21 cellular contexts compared by ENCODE assay signal in the genomic region with DNA sequence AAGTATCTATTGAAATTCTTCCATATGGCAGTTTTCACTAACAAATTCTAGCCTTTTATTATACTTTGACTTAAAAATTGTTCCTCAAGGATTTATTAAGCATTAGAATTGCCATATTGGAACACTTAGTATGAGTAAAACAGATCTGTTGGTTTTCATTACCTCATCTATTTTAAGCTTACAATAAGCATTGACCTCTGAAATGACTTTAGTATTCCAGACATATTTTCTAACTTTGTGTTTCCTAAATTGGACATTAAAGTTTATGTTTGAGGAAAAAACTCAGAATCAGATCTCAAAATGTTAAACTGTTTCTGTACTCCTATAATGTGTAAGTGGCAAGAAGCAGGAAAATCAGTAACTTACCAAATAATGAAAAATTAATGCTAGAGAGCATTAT. TPM values are rescaled to one million over a fixed set of nuclear protein-coding genes. Genes with fewer than 3 reads are reported as not detected.
DNase-seq lines count a peak whose midpoint lies in the region; FAIRE-seq and TF ChIP-seq lines count a peak whose summit lies in the region.
"Had no signal": no experiment of that assay in that cellular context is flagged by ENCODE, and none has a peak within 500 bp of the region (broad histone marks: within the 10 kb centered on the region; RNA-seq: fewer than 3 reads in every experiment).

No MANE protein-coding gene starts in this region.

- TF ChIP-seq CTCF in astrocyte (IDR thresholded peaks at IDR 0.05; ENCODE audit: insufficient read depth, low read depth, low read length), result no peak
- no peak for TF ChIP-seq CTCF in fibroblast of lung (conservative IDR thresholded peaks at IDR 0.05 in 1 of 2, IDR thresholded peaks at IDR 0.05 in 1 of 2; ENCODE audit: low read depth in 1 of 2, low read length in 2 of 2)
- no peak for TF ChIP-seq CTCF in osteocyte (IDR thresholded peaks at IDR 0.05)
- no peak for TF ChIP-seq CTCF in thyroid gland (IDR thresholded peaks at IDR 0.05)

- H3K4me2 ChIP-seq in astrocyte (ENCODE audit: low read length) (no peak overlapping the region), fibroblast of lung (ENCODE audit: extremely low read depth, insufficient read depth, low read length) (no peak overlapping the region)
- H3K4me2 ChIP-seq: BLaER1 treated with 17β-estradiol and CSF1 and Interleukin-3, amounts not matched to agents 10 nM and 100 nM; GM23338 had no signal

- no peaks in the 10 kb centered on the region for H3K9me3 ChIP-seq in astrocyte (ENCODE audit: insufficient read depth, low read depth, low read length)
- no peaks in the 10 kb centered on the region for H3K9me3 ChIP-seq in fibroblast of lung (ENCODE audit: control insufficient read depth, insufficient read depth, low read depth, low read length)
- H3K9me3 ChIP-seq in thyroid gland, result no peaks in the 10 kb centered on the region
- H3K9me3 ChIP-seq: Caco-2 had no signal

- H3K27me3 Mint-ChIP-seq in astrocyte (ENCODE audit: low read depth, unreplicated experiment) (no peaks in the 10 kb centered on the region), osteocyte (ENCODE audit: unreplicated experiment) (no peaks in the 10 kb centered on the region)
- H3K27me3 Mint-ChIP-seq: CD4-positive, alpha-beta memory T cell had no signal

- H3K36me3 ChIP-seq in astrocyte (ENCODE audit: insufficient read depth, low read length), result peaks cover 15% of the 10 kb centered on the region
- no peaks in the 10 kb centered on the region for H3K36me3 ChIP-seq in fibroblast of lung (ENCODE audit: control insufficient read depth, insufficient read depth, low read length)
- H3K36me3 ChIP-seq in thyroid gland, result peaks cover 0 to 6% of the 10 kb centered on the region in 2 donors

- intact Hi-C loops in thyroid gland (cut with DNase I) (no loop called here), head of caudate nucleus (cut with DNase I) (no loop called here)

- H3K4me1 Mint-ChIP-seq in astrocyte (ENCODE audit: low read depth, unreplicated experiment), result peaks cover 11% of the 10 kb centered on the region
- peaks cover 11% of the 10 kb centered on the region for H3K4me1 Mint-ChIP-seq in osteocyte (ENCODE audit: unreplicated experiment)
- H3K4me1 Mint-ChIP-seq: CD4-positive, alpha-beta memory T cell; GM23338 had no signal

- peaks cover 10% of the 10 kb centered on the region for H3K36me3 Mint-ChIP-seq in astrocyte (ENCODE audit: low read depth, unreplicated experiment)
- peaks cover 26% of the 10 kb centered on the region for H3K36me3 Mint-ChIP-seq in osteocyte (ENCODE audit: unreplicated experiment)

- DNase-seq in EH (ENCODE audit: low read depth) (peak; percentile 44), astrocyte (ENCODE audit: low read depth) (no peak), fibroblast of lung (ENCODE audit: low read depth in 2 of 2) (peak; percentile 16 to 21), osteocyte (ENCODE audit: extremely low spot score, unreplicated experiment) (no peak), thyroid gland (no peak), head of caudate nucleus (no peak), GM12891 (ENCODE audit: insufficient read length, low spot score) (no peak)
- DNase-seq: Caco-2; CD4-positive, alpha-beta memory T cell; DMS 273 treated with DMSO at 0.1 percent for 48 hours; DMS79 treated with DMSO at 0.1 percent for 48 hours; KG1; NCI-H1092 treated with DMSO at 0.1 percent for 48 hours; NCI-H1436 treated with DMSO at 0.1 percent for 48 hours; NCI-H1930; SHP77 treated with DMSO at 0.1 percent for 48 hours had no signal

- H3K9me3 Mint-ChIP-seq in astrocyte (ENCODE audit: unreplicated experiment) (no peaks in the 10 kb centered on the region), osteocyte (ENCODE audit: unreplicated experiment) (no peaks in the 10 kb centered on the region)
- H3K9me3 Mint-ChIP-seq: GM23338 had no signal

- FAIRE-seq in astrocyte (lab: Jason Lieb, UNC) (peak; percentile 67), GM12891 (lab: Jason Lieb, UNC) (no peak)

- H3K27ac Mint-ChIP-seq in astrocyte (ENCODE audit: unreplicated experiment) (no peak overlapping the region), osteocyte (ENCODE audit: unreplicated experiment) (peak overlapping the region; percentile 58)
- H3K27ac Mint-ChIP-seq: CD4-positive, alpha-beta memory T cell; GM23338 had no signal

- no peak overlapping the region for H2AFZ ChIP-seq in astrocyte (ENCODE audit: low read depth, low read length)
- no peak overlapping the region for H2AFZ ChIP-seq in fibroblast of lung (ENCODE audit: low read length)
- H2AFZ ChIP-seq: GM23338 had no signal

- no peak overlapping the region for H3K27ac ChIP-seq in astrocyte (ENCODE audit: low read depth, low read length)
- H3K27ac ChIP-seq in fibroblast of lung (ENCODE audit: insufficient read depth, low read length), result no peak overlapping the region
- no peak overlapping the region for H3K27ac ChIP-seq in thyroid gland
- H3K27ac ChIP-seq: BLaER1 treated with 17β-estradiol and CSF1 and Interleukin-3, amounts not matched to agents 10 nM and 100 nM; HL-60; RWPE1; SK-N-MC had no signal

- H3K4me3 Mint-ChIP-seq in astrocyte (ENCODE audit: unreplicated experiment), result no peak overlapping the region
- no peak overlapping the region for H3K4me3 Mint-ChIP-seq in osteocyte (ENCODE audit: unreplicated experiment)
- H3K4me3 Mint-ChIP-seq: CD4-positive, alpha-beta memory T cell; GM23338 had no signal

- H3K4me1 ChIP-seq in astrocyte (ENCODE audit: insufficient read depth, low read length) (no peaks in the 10 kb centered on the region), fibroblast of lung (ENCODE audit: control insufficient read depth, extremely low read depth, insufficient read depth, low read length) (no peaks in the 10 kb centered on the region), thyroid gland (no peaks in the 10 kb centered on the region)
- H3K4me1 ChIP-seq: BLaER1 treated with 17β-estradiol and CSF1 and Interleukin-3, amounts not matched to agents 10 nM and 100 nM; Caco-2 had no signal

- H3K79me2 ChIP-seq in astrocyte (ENCODE audit: insufficient read depth, low read length) (peaks cover 2% of the 10 kb centered on the region), fibroblast of lung (ENCODE audit: control insufficient read depth, insufficient read depth, low read length) (no peaks in the 10 kb centered on the region)

- H3K27me3 ChIP-seq in astrocyte (ENCODE audit: insufficient read depth, low read length) (no peaks in the 10 kb centered on the region), fibroblast of lung (ENCODE audit: control insufficient read depth, insufficient read depth, low read length) (no peaks in the 10 kb centered on the region), thyroid gland (no peaks in the 10 kb centered on the region)
- H3K27me3 ChIP-seq: BLaER1 treated with 17β-estradiol and CSF1 and Interleukin-3, amounts not matched to agents 10 nM and 100 nM had no signal

- H4K20me1 ChIP-seq in astrocyte (ENCODE audit: insufficient read depth, low read length) (no peaks in the 10 kb centered on the region), fibroblast of lung (ENCODE audit: control insufficient read depth, extremely low read depth, insufficient read depth, low read length) (no peaks in the 10 kb centered on the region)
- H4K20me1 ChIP-seq: BLaER1 treated with 17β-estradiol and CSF1 and Interleukin-3, amounts not matched to agents 10 nM and 100 nM had no signal

- H3K4me3 ChIP-seq in astrocyte (ENCODE audit: insufficient read depth, low read depth, low read length), result no peak overlapping the region
- no peak overlapping the region for H3K4me3 ChIP-seq in fibroblast of lung (replicated peaks in 1 of 4; ENCODE audit: control extremely low read depth in 1 of 4, insufficient read depth in 1 of 4, low read depth in 3 of 4, low read length in 4 of 4)
- H3K4me3 ChIP-seq in thyroid gland (replicated peaks in 1 of 3), result no peak overlapping the region
- H3K4me3 ChIP-seq: BLaER1 treated with 17β-estradiol and CSF1 and Interleukin-3, amounts not matched to agents 10 nM and 100 nM; GM23338; SK-N-MC had no signal

- no peak for TF ChIP-seq POLR2A in thyroid gland (IDR thresholded peaks at IDR 0.05)
- no peak for TF ChIP-seq POLR2A in GM12891 (IDR thresholded peaks at IDR 0.05; ENCODE audit: low read depth, low read length)

- H3K9ac ChIP-seq in astrocyte (ENCODE audit: low read length), result no peak overlapping the region
- H3K9ac ChIP-seq in fibroblast of lung (ENCODE audit: insufficient read depth, low read length), result no peak overlapping the region
- H3K9ac ChIP-seq: BLaER1 treated with 17β-estradiol and CSF1 and Interleukin-3, amounts not matched to agents 10 nM and 100 nM had no signal

TF ChIP-seq in GM12891, 5 proteins besides CTCF, POLR2A, EP300 and RAD21:
- TF ChIP-seq TAF1 (IDR thresholded peaks at IDR 0.05; ENCODE audit: low read depth, low read length), result no peak
- TF ChIP-seq POU2F2 (IDR thresholded peaks at IDR 0.05; ENCODE audit: low read depth, low read length), result no peak
- TF ChIP-seq SPI1 (IDR thresholded peaks at IDR 0.05; ENCODE audit: low read depth, low read length), result no peak
- TF ChIP-seq POLR2AphosphoS5 (IDR thresholded peaks at IDR 0.05; ENCODE audit: low read depth, low read length), result no peak
- no peak for TF ChIP-seq PAX5 (IDR thresholded peaks at IDR 0.05; ENCODE audit: insufficient read depth, low read length, severe bottlenecking)

RNA-seq across cellular contexts. Expression of gene CSRP2, which starts 48.4 kb away (rescaled TPM):
- total RNA-seq in astrocyte (247 and 265 TPM in 2 replicates), fibroblast of lung (36.7 and 56.8 TPM in 2 replicates), osteocyte (50.4 and 53.7 TPM in 2 replicates), thyroid gland (10 to 100 TPM; 42.1 to 65.1 (median 49.4) TPM)
- 63.5 and 199 TPM in 2 replicates for polyA plus RNA-seq in fibroblast of lung
- polyA plus RNA-seq in fibroblast of lung (2012), result 58.4 and 183 TPM in 2 replicates
- 16.6 and 24.3 TPM in 2 replicates for polyA minus RNA-seq in fibroblast of lung (ENCODE audit: low replicate concordance)
- polyA plus RNA-seq in GM12891 (2012; ENCODE audit: low read depth, missing spikeins), result 1.0 TPM
- total RNA-seq: CD4-positive, alpha-beta memory T cell had no signal

Comparison
In these comparisons a context has a peak if more than half of its experiments do, and no peak if none do; other contexts are left out.
1. DNase-seq: peak in EH (single experiment) and fibroblast of lung (2 of 2); none in astrocyte (single experiment), osteocyte (single experiment), thyroid gland (0 of 2), head of caudate nucleus (0 of 42) and GM12891 (single experiment).